Comparison of ENCODE assay signal across 14 cellular contexts in genomic region chr11:11960687-11961086, GRCh38. TPM values are rescaled to one million over a fixed set of nuclear protein-coding genes. Genes with fewer than 3 reads are reported as not detected.
DNase-seq lines count a peak whose midpoint lies in the region; ATAC-seq and TF ChIP-seq lines count a peak whose summit lies in the region.
"Had no signal": no experiment of that assay in that cellular context is flagged by ENCODE, and none has a peak within 500 bp of the region (broad histone marks: within the 10 kb centered on the region; RNA-seq: fewer than 3 reads in every experiment).

No MANE protein-coding gene starts in this region.

- H3K4me1 Mint-ChIP-seq in activated CD4-positive, alpha-beta T cell treated with anti-CD3 and anti-CD28 coated beads, Interleukin-2, amount 10 ng/mL, durations not matched to agents 7 days and 5 days = peaks cover 42% of the 10 kb centered on the region
- H3K4me1 Mint-ChIP-seq in activated T-helper 17 cell treated with anti-CD3 and anti-CD28 coated beads, Interleukin-2, amount 50 U/mL, for 72 hours = peaks cover 30% of the 10 kb centered on the region
- H3K4me1 Mint-ChIP-seq in natural killer cell = peaks cover 23 to 27% of the 10 kb centered on the region in 2 donors

- peaks cover 28% of the 10 kb centered on the region for H3K36me3 Mint-ChIP-seq in activated CD4-positive, alpha-beta T cell treated with anti-CD3 and anti-CD28 coated beads, Interleukin-2, amount 10 ng/mL, durations not matched to agents 7 days and 5 days (ENCODE audit: low read depth)
- H3K36me3 Mint-ChIP-seq in activated T-helper 17 cell treated with anti-CD3 and anti-CD28 coated beads, Interleukin-2, amount 50 U/mL, for 72 hours (ENCODE audit: low read depth) = peaks cover 19% of the 10 kb centered on the region
- H3K36me3 Mint-ChIP-seq in natural killer cell = peaks cover 13% of the 10 kb centered on the region

- no peak overlapping the region for H3K27ac ChIP-seq in HEK293 (ENCODE audit: extremely low read depth, low read depth, low read length)
- H3K27ac ChIP-seq: ovary, SK-N-MC had no signal

- peak overlapping the region; percentile 5 for H3K4me3 Mint-ChIP-seq in activated CD4-positive, alpha-beta T cell treated with anti-CD3 and anti-CD28 coated beads, Interleukin-2, amount 10 ng/mL, durations not matched to agents 7 days and 5 days
- peak overlapping the region; percentile 51 for H3K4me3 Mint-ChIP-seq in activated T-helper 17 cell treated with anti-CD3 and anti-CD28 coated beads, Interleukin-2, amount 50 U/mL, for 72 hours
- no peak overlapping the region for H3K4me3 Mint-ChIP-seq in natural killer cell

- H3K4me1 ChIP-seq in HEK293 (ENCODE audit: control insufficient read depth, insufficient read depth, low read length) = no peaks in the 10 kb centered on the region

- H3K27ac Mint-ChIP-seq in activated CD4-positive, alpha-beta T cell treated with anti-CD3 and anti-CD28 coated beads, Interleukin-2, amount 10 ng/mL, durations not matched to agents 7 days and 5 days = peak overlapping the region; percentile 63
- H3K27ac Mint-ChIP-seq in activated T-helper 17 cell treated with anti-CD3 and anti-CD28 coated beads, Interleukin-2, amount 50 U/mL, for 72 hours = peak overlapping the region; percentile 8
- H3K27ac Mint-ChIP-seq in natural killer cell = peak overlapping the region; percentile 58 to 60

- ATAC-seq in activated T-helper 17 cell treated with anti-CD3 and anti-CD28 coated beads, Interleukin-2, amount 50 U/mL, for 72 hours (replicated peaks) = peak; percentile 48
- peak in 1 of 3 donors; percentile 77 for ATAC-seq in natural killer cell
- no peak for ATAC-seq in GM21526 (IDR thresholded peaks at IDR 0.05; ENCODE audit: low FRiP score, unreplicated experiment)
- ATAC-seq: K562 had no signal

- CTCF ChIA-PET in activated CD4-positive, alpha-beta T cell treated with anti-CD3 and anti-CD28 coated beads, Interleukin-2, amount 10 ng/mL, durations not matched to agents 7 days and 5 days (lab: Charles Lee) = interaction anchor here (1.4 kb wide), 1 partner anchor 9 kb away, joined by 3 read pairs; no protein-coding TSS in a partner anchor
- CTCF ChIA-PET in HEK293 (lab: Yijun Ruan, JAX) = no interaction called here

- intact Hi-C loops in natural killer cell (cut with micrococcal nuclease) = no loop called here

- peaks cover 12% of the 10 kb centered on the region for H3K27me3 Mint-ChIP-seq in activated CD4-positive, alpha-beta T cell treated with anti-CD3 and anti-CD28 coated beads, Interleukin-2, amount 10 ng/mL, durations not matched to agents 7 days and 5 days
- no peaks in the 10 kb centered on the region for H3K27me3 Mint-ChIP-seq in activated T-helper 17 cell treated with anti-CD3 and anti-CD28 coated beads, Interleukin-2, amount 50 U/mL, for 72 hours
- no peaks in the 10 kb centered on the region for H3K27me3 Mint-ChIP-seq in natural killer cell (ENCODE audit: low read depth in 2 of 2)

- POLR2A ChIA-PET in activated CD4-positive, alpha-beta T cell treated with anti-CD3 and anti-CD28 coated beads, Interleukin-2, amount 10 ng/mL, durations not matched to agents 7 days and 5 days (lab: Charles Lee) = interaction anchor here (0.7 kb wide), 1 partner anchor 197 kb away, joined by 5 read pairs; no protein-coding TSS in a partner anchor
- POLR2A ChIA-PET in HEK293 (lab: Yijun Ruan, JAX) = no interaction called here

- TF ChIP-seq CTCF in HEK293 (tag by site-specific recombination; IDR thresholded peaks at IDR 0.05) (no peak), natural killer cell (IDR thresholded peaks at IDR 0.05) (no peak)

- no peaks in the 10 kb centered on the region for H3K9me3 ChIP-seq in HEK293 (ENCODE audit: control insufficient read depth, insufficient read depth, low read depth, low read length)
- H3K9me3 ChIP-seq: ovary had no signal

- DNase-seq in activated CD4-positive, alpha-beta T cell treated with anti-CD3 and anti-CD28 coated beads, Interleukin-2, amount 10 ng/mL, durations not matched to agents 7 days and 5 days = peak; percentile 62
- DNase-seq in activated CD4-positive, alpha-beta T cell treated with anti-CD3 and anti-CD28 coated beads for 48 hours = no peak
- DNase-seq in natural killer cell (no peak), GM19238 (ENCODE audit: insufficient read length, low spot score) (no peak)
- no peak for DNase-seq in stimulated activated CD4-positive, alpha-beta T cell treated with anti-CD3 and anti-CD28 coated beads, Interleukin-2, amount 100 ng/mL, for 24 hours
- DNase-seq: DMS 273 treated with DMSO at 0.1 percent for 48 hours, NCI-H1930, ovary had no signal

- peaks cover 4 to 30% of the 10 kb centered on the region in 2 experiments; a peak in 2 of 3 replicates for H3K36me3 ChIP-seq in HEK293 (ENCODE audit: control insufficient read depth in 2 of 2, insufficient read depth in 1 of 2, low read length in 2 of 2)
- H3K36me3 ChIP-seq: ovary had no signal

- H3K4me3 ChIP-seq in HEK293 (ENCODE audit: low read depth, low read length) = no peak overlapping the region
- H3K4me3 ChIP-seq: K562, lung, ovary, SK-N-MC had no signal

- peaks cover 3% of the 10 kb centered on the region for H3K9me3 Mint-ChIP-seq in activated CD4-positive, alpha-beta T cell treated with anti-CD3 and anti-CD28 coated beads, Interleukin-2, amount 10 ng/mL, durations not matched to agents 7 days and 5 days
- H3K9me3 Mint-ChIP-seq in activated T-helper 17 cell treated with anti-CD3 and anti-CD28 coated beads, Interleukin-2, amount 50 U/mL, for 72 hours = no peaks in the 10 kb centered on the region
- no peaks in the 10 kb centered on the region for H3K9me3 Mint-ChIP-seq in natural killer cell

TF ChIP-seq in HEK293, 187 proteins besides CTCF, POLR2A, EP300 and RAD21:
- TF ChIP-seq ZNF449 (tag by site-specific recombination; IDR thresholded peaks at IDR 0.05) = 0 out of 2 replicates have a peak, but pooled peaks have one; percentile 19
- TF ChIP-seq MZF1 (tag by site-specific recombination; IDR thresholded peaks at IDR 0.05; ENCODE audit: borderline replicate concordance) = no peak
- no peak for TF ChIP-seq ZNF76 (tag by site-specific recombination; IDR thresholded peaks at IDR 0.05; ENCODE audit: borderline replicate concordance, low read depth)

RNA-seq across cellular contexts. Expression of gene DKK3, which starts 47.7 kb away (rescaled TPM):
- not detected for total RNA-seq in activated CD4-positive, alpha-beta T cell treated with anti-CD3 and anti-CD28 coated beads, Interleukin-2, amount 10 ng/mL, durations not matched to agents 7 days and 5 days
- total RNA-seq in activated T-helper 17 cell treated with anti-CD3 and anti-CD28 coated beads, Interleukin-2, amount 50 U/mL, for 72 hours = not detected
- total RNA-seq in natural killer cell = under 1 TPM in 2 of 3 donors, not detected in 1; 0.16 to 0.70 TPM

Comparison
In these comparisons a context has a peak if more than half of its experiments do, and no peak if none do; other contexts are left out.
1. H3K27ac Mint-ChIP-seq: peak in every context shown above with its lines; median percentile 63 in activated CD4-positive, alpha-beta T cell treated with anti-CD3 and anti-CD28 coated beads, Interleukin-2, amount 10 ng/mL, durations not matched to agents 7 days and 5 days; 59 in natural killer cell; 8 in activated T-helper 17 cell treated with anti-CD3 and anti-CD28 coated beads, Interleukin-2, amount 50 U/mL, for 72 hours.